Comparison of ENCODE assay signal across 19 cellular contexts in the genomic region with DNA sequence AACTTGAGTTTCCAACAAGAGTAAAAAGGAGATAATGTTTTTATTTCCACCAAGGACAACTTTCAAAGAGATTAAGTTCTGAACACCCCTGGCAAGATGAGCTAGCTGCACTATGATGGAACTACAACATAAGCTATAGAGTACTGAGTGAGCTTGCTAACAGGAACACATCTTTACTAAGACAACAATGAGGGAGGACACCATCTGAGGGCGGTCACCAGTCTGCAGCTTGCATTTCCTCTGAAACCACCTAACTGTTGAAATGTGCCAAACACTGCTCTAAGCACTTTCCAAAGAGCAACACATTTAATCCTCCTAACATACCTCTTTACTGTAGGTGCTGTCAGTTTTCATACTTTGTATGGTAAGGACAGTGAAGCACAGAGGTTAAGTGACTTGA.
DNase-seq lines count a peak whose midpoint lies in the region; ATAC-seq lines count a peak whose summit lies in the region.
"Had no signal": no experiment of that assay in that cellular context is flagged by ENCODE, and none has a peak within 500 bp of the region (broad histone marks: within the 10 kb centered on the region; RNA-seq: fewer than 3 reads in every experiment).

No MANE protein-coding gene starts in this region.

- no peak overlapping the region for H3K27ac Mint-ChIP-seq in activated naive CD8-positive, alpha-beta T cell
- H3K27ac Mint-ChIP-seq in activated naive CD8-positive, alpha-beta T cell treated with anti-CD3 and anti-CD28 coated beads for 36 hours, result no peak overlapping the region
- H3K27ac Mint-ChIP-seq in T-helper 1 cell treated with Interleukin-12 subunit alpha and Interleukin-12 subunit beta and Interleukin-4 antibody, amounts not matched to agents 30 μg/mL and 1 μg/mL, for 36 hours, result peak overlapping the region; percentile 92
- peak overlapping the region; percentile 90 for H3K27ac Mint-ChIP-seq in central memory CD8-positive, alpha-beta T cell (ENCODE audit: low read depth)
- H3K27ac Mint-ChIP-seq: B cell had no signal

- no peak overlapping the region for H4K91ac ChIP-seq in neuronal stem cell (ENCODE audit: low read depth, low read length, poor library complexity)

- peaks cover 8% of the 10 kb centered on the region for H3K79me1 ChIP-seq in neuronal stem cell (ENCODE audit: low read depth, low read length)

- H3K4me3 Mint-ChIP-seq in activated naive CD8-positive, alpha-beta T cell, result peak overlapping the region; percentile 69
- H3K4me3 Mint-ChIP-seq in activated naive CD8-positive, alpha-beta T cell treated with anti-CD3 and anti-CD28 coated beads for 36 hours, result no peak overlapping the region
- peak overlapping the region; percentile 79 for H3K4me3 Mint-ChIP-seq in T-helper 1 cell treated with Interleukin-12 subunit alpha and Interleukin-12 subunit beta and Interleukin-4 antibody, amounts not matched to agents 30 μg/mL and 1 μg/mL, for 36 hours
- H3K4me3 Mint-ChIP-seq in central memory CD8-positive, alpha-beta T cell, result peak overlapping the region; percentile 82
- H3K4me3 Mint-ChIP-seq: B cell had no signal

- no peak overlapping the region for H2AFZ ChIP-seq in neuronal stem cell (ENCODE audit: low read length)

- H2BK12ac ChIP-seq in neuronal stem cell (ENCODE audit: low read length), result no peak overlapping the region

- no peak overlapping the region for H3K18ac ChIP-seq in neuronal stem cell (ENCODE audit: low read length)

- no peak overlapping the region for H4K8ac ChIP-seq in neuronal stem cell (ENCODE audit: low read depth, low read length)

- peaks cover 0 to 26% of the 10 kb centered on the region in 2 donors for H3K9me3 ChIP-seq in neuronal stem cell (replicated peaks in 1 of 2; ENCODE audit: control insufficient read depth in 2 of 2, insufficient read depth in 1 of 2, low read depth in 1 of 2, low read length in 2 of 2)
- H3K9me3 ChIP-seq: colonic mucosa, gastroesophageal sphincter, HAP-1, pancreas, SJCRH30 had no signal

- H2AK5ac ChIP-seq in neuronal stem cell (ENCODE audit: low read depth, low read length), result no peak overlapping the region

- peaks cover 67% of the 10 kb centered on the region for H3K4me1 Mint-ChIP-seq in activated naive CD8-positive, alpha-beta T cell (ENCODE audit: low read depth)
- peaks cover 46% of the 10 kb centered on the region for H3K4me1 Mint-ChIP-seq in activated naive CD8-positive, alpha-beta T cell treated with anti-CD3 and anti-CD28 coated beads for 36 hours
- H3K4me1 Mint-ChIP-seq in T-helper 1 cell treated with Interleukin-12 subunit alpha and Interleukin-12 subunit beta and Interleukin-4 antibody, amounts not matched to agents 30 μg/mL and 1 μg/mL, for 36 hours (ENCODE audit: low read depth), result peaks cover 38% of the 10 kb centered on the region
- peaks cover 52% of the 10 kb centered on the region for H3K4me1 Mint-ChIP-seq in central memory CD8-positive, alpha-beta T cell

- no peak overlapping the region for H3K23ac ChIP-seq in neuronal stem cell (ENCODE audit: low read depth, low read length, poor library complexity)

- H3K4me2 ChIP-seq in neuronal stem cell (ENCODE audit: insufficient read depth, low read length, poor library complexity, severe bottlenecking), result no peak overlapping the region

- H3K27me3 ChIP-seq in neuronal stem cell (ENCODE audit: control insufficient read depth in 3 of 3, insufficient read depth in 3 of 3, low read depth in 1 of 3, low read length in 3 of 3), result no peaks in the 10 kb centered on the region
- H3K27me3 ChIP-seq: colonic mucosa, gastroesophageal sphincter, pancreas, SJCRH30 had no signal

- H3K4me1 ChIP-seq in neuronal stem cell (ENCODE audit: control insufficient read depth in 2 of 2, insufficient read depth in 1 of 2, low read depth in 1 of 2, low read length in 2 of 2), result peaks cover 0 to 4% of the 10 kb centered on the region in 2 donors
- H3K4me1 ChIP-seq: colonic mucosa, gastroesophageal sphincter, HAP-1, pancreas, SJCRH30 had no signal

- H3K4me3 ChIP-seq in neuronal stem cell (ENCODE audit: low read length in 2 of 2), result no peak overlapping the region
- H3K4me3 ChIP-seq: colonic mucosa, gastroesophageal sphincter, HAP-1, pancreas, SJCRH30 had no signal

- H3K14ac ChIP-seq in neuronal stem cell (ENCODE audit: low read length), result no peak overlapping the region

- no peak overlapping the region for H2BK15ac ChIP-seq in neuronal stem cell (ENCODE audit: low read length)

- no CpG with 5 or more reads among the region's 1 CpG for WGBS in neuronal stem cell (ENCODE audit: extremely low coverage in 2 of 2, insufficient read length in 2 of 2, insufficient replicate concordance in 1 of 2), 2 donors

- ATAC-seq in central memory CD8-positive, alpha-beta T cell (replicated peaks; ENCODE audit: extremely low read depth, poor library complexity, severe bottlenecking), result peak; percentile 97
- ATAC-seq: gastroesophageal sphincter, left ventricle myocardium superior, pancreas had no signal

- H3K36me3 ChIP-seq in neuronal stem cell (replicated peaks in 1 of 2; ENCODE audit: control insufficient read depth in 2 of 2, insufficient read depth in 2 of 2, low read length in 2 of 2), result peaks cover 2 to 58% of the 10 kb centered on the region in 2 donors
- H3K36me3 ChIP-seq: colonic mucosa, gastroesophageal sphincter, pancreas, SJCRH30 had no signal

- no peaks in the 10 kb centered on the region for H3K27me3 Mint-ChIP-seq in activated naive CD8-positive, alpha-beta T cell
- H3K27me3 Mint-ChIP-seq in activated naive CD8-positive, alpha-beta T cell treated with anti-CD3 and anti-CD28 coated beads for 36 hours, result no peaks in the 10 kb centered on the region
- H3K27me3 Mint-ChIP-seq in T-helper 1 cell treated with Interleukin-12 subunit alpha and Interleukin-12 subunit beta and Interleukin-4 antibody, amounts not matched to agents 30 μg/mL and 1 μg/mL, for 36 hours (ENCODE audit: low read depth), result no peaks in the 10 kb centered on the region
- H3K27me3 Mint-ChIP-seq in central memory CD8-positive, alpha-beta T cell, result no peaks in the 10 kb centered on the region
- H3K27me3 Mint-ChIP-seq: B cell had no signal

- no peak overlapping the region for H3K4ac ChIP-seq in neuronal stem cell (ENCODE audit: low read length)

- H3K9ac ChIP-seq in neuronal stem cell (ENCODE audit: low read depth, low read length, poor library complexity), result no peak overlapping the region

- peaks cover 6% of the 10 kb centered on the region for H3K36me3 Mint-ChIP-seq in activated naive CD8-positive, alpha-beta T cell
- peaks cover 27% of the 10 kb centered on the region for H3K36me3 Mint-ChIP-seq in activated naive CD8-positive, alpha-beta T cell treated with anti-CD3 and anti-CD28 coated beads for 36 hours
- H3K36me3 Mint-ChIP-seq in T-helper 1 cell treated with Interleukin-12 subunit alpha and Interleukin-12 subunit beta and Interleukin-4 antibody, amounts not matched to agents 30 μg/mL and 1 μg/mL, for 36 hours (ENCODE audit: low read depth), result peaks cover 27% of the 10 kb centered on the region
- H3K36me3 Mint-ChIP-seq in central memory CD8-positive, alpha-beta T cell (ENCODE audit: insufficient read depth), result peaks cover 14% of the 10 kb centered on the region

- H3K27ac ChIP-seq in neuronal stem cell (replicated peaks; ENCODE audit: low read length), result no peak overlapping the region
- H3K27ac ChIP-seq: colonic mucosa, epithelial cell of prostate, gastroesophageal sphincter, pancreas, SJCRH30 had no signal

- no peaks in the 10 kb centered on the region for H3K9me3 Mint-ChIP-seq in activated naive CD8-positive, alpha-beta T cell (ENCODE audit: low read depth)
- no peaks in the 10 kb centered on the region for H3K9me3 Mint-ChIP-seq in activated naive CD8-positive, alpha-beta T cell treated with anti-CD3 and anti-CD28 coated beads for 36 hours
- H3K9me3 Mint-ChIP-seq in T-helper 1 cell treated with Interleukin-12 subunit alpha and Interleukin-12 subunit beta and Interleukin-4 antibody, amounts not matched to agents 30 μg/mL and 1 μg/mL, for 36 hours, result peaks cover 3% of the 10 kb centered on the region
- no peaks in the 10 kb centered on the region for H3K9me3 Mint-ChIP-seq in central memory CD8-positive, alpha-beta T cell

- H2BK120ac ChIP-seq in neuronal stem cell (ENCODE audit: low read depth, low read length), result no peak overlapping the region

- no peak for DNase-seq in activated naive CD8-positive, alpha-beta T cell treated with anti-CD3 and anti-CD28 coated beads for 36 hours
- DNase-seq in central memory CD8-positive, alpha-beta T cell (ENCODE audit: low spot score in 2 of 2), result peak in 1 of 2 donors; percentile 37
- DNase-seq in neuronal stem cell (ENCODE audit: low spot score), result no peak
- no peak for DNase-seq in NCI-H2081 treated with DMSO at 0.1 percent for 48 hours (lab: John Stamatoyannopoulos, UW)
- DNase-seq in NCI-H345 treated with DMSO at 0.1 percent for 48 hours (lab: John Stamatoyannopoulos, UW; ENCODE audit: unreplicated experiment), result no peak
- DNase-seq: colonic mucosa, DMS153, Karpas-422, left ventricle myocardium superior, NCI-H1930, NCI-H524 treated with DMSO at 0.1 percent for 48 hours, pancreas, SJCRH30 had no signal

- no peak overlapping the region for H2BK5ac ChIP-seq in neuronal stem cell (ENCODE audit: low read length)

Comparison
In these comparisons a context has a peak if more than half of its experiments do, and no peak if none do; other contexts are left out.
1. H3K27ac Mint-ChIP-seq: peak in T-helper 1 cell treated with Interleukin-12 subunit alpha and Interleukin-12 subunit beta and Interleukin-4 antibody, amounts not matched to agents 30 μg/mL and 1 μg/mL, for 36 hours (single experiment) and central memory CD8-positive, alpha-beta T cell (single experiment); none in activated naive CD8-positive, alpha-beta T cell (single experiment) and activated naive CD8-positive, alpha-beta T cell treated with anti-CD3 and anti-CD28 coated beads for 36 hours (single experiment).